Comparison of ENCODE assay signal across 10 cellular contexts in the genomic region with DNA sequence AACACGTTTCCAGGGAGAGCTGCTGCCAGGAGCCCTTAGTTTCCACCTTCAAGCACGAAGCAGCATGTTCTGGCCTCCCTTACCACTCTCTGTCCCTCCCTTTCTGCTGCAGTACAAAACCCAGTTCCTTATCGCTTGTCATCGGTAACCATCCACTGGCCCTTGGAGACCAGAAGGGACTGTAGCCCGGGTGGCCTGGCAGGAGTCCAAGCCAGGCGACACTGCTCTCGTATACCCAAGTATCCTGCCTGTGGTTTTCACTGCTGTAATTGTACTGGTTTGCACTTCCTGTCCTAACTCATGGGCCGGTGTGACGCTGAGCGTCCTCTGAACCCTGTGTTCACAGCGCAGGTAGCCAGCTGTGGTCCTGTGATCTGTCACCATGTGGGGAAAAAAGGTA.
DNase-seq lines count a peak whose midpoint lies in the region; ATAC-seq and TF ChIP-seq lines count a peak whose summit lies in the region.
"Had no signal": no experiment of that assay in that cellular context is flagged by ENCODE, and none has a peak within 500 bp of the region (broad histone marks: within the 10 kb centered on the region; RNA-seq: fewer than 3 reads in every experiment).

No MANE protein-coding gene starts in this region.

- H3K4me1 Mint-ChIP-seq in Caco-2 (ENCODE audit: low read depth, unreplicated experiment), result no peaks in the 10 kb centered on the region

- no peaks in the 10 kb centered on the region for H3K9me3 ChIP-seq in Caco-2
- H3K9me3 ChIP-seq in hepatocyte (ENCODE audit: low read depth), result no peaks in the 10 kb centered on the region

- H3K4me3 Mint-ChIP-seq in Caco-2 (ENCODE audit: unreplicated experiment), result no peak overlapping the region

- POLR2A ChIA-PET in Caco-2 (lab: Charles Lee), result interaction anchor here (0.5 kb wide), 1 partner anchor 589 kb away, joined by 3 read pairs; no protein-coding TSS in a partner anchor

- H3K9me2 ChIP-seq in hepatocyte (replicated peaks; ENCODE audit: insufficient read depth), result no peaks in the 10 kb centered on the region

- ATAC-seq in GM21447 (IDR thresholded peaks at IDR 0.05; ENCODE audit: unreplicated experiment), result peak; percentile 79

- no peaks in the 10 kb centered on the region for H3K36me3 Mint-ChIP-seq in Caco-2 (ENCODE audit: insufficient read depth, unreplicated experiment)

- CTCF ChIA-PET in Caco-2 (lab: Charles Lee), result no interaction called here

- BruUV-seq in Caco-2 (replicated peaks; lab: Mats Ljungman, UMichigan), result no TSS peak

- no peak overlapping the region for H3K27ac Mint-ChIP-seq in Caco-2 (ENCODE audit: unreplicated experiment)

- H3K4me1 ChIP-seq in Caco-2 (no peaks in the 10 kb centered on the region), hepatocyte (ENCODE audit: insufficient read depth) (no peaks in the 10 kb centered on the region)

- no peaks in the 10 kb centered on the region for H4K20me1 ChIP-seq in hepatocyte (ENCODE audit: insufficient read depth, poor library complexity, severe bottlenecking)

- no peaks in the 10 kb centered on the region; the same call in 1 of the 2 replicates for H3K27me3 ChIP-seq in Caco-2 (replicated peaks; ENCODE audit: control insufficient read depth, insufficient read depth, low read length)
- H3K27me3 ChIP-seq in hepatocyte, result no peaks in the 10 kb centered on the region

- no peaks in the 10 kb centered on the region for H3K9me3 Mint-ChIP-seq in Caco-2 (ENCODE audit: unreplicated experiment)

- no peak overlapping the region for H3K4me2 ChIP-seq in hepatocyte

- peaks cover 31% of the 10 kb centered on the region for H3K27me3 Mint-ChIP-seq in Caco-2 (ENCODE audit: insufficient read depth, unreplicated experiment)

- DNase-seq in GM12865 (ENCODE audit: low read depth), result peak; percentile 20
- peak; percentile 7 to 28 for DNase-seq in SHP77 (lab: John Stamatoyannopoulos, UW)
- DNase-seq in mucosa of gallbladder (ENCODE audit: low spot score), result peak; percentile 11
- DNase-seq in Caco-2, result no peak
- no peak for DNase-seq in AML-193 (lab: John Stamatoyannopoulos, UW)
- DNase-seq in activated naive CD4-positive, alpha-beta T cell (lab: John Stamatoyannopoulos, UW), result no peak
- no peak for DNase-seq in hepatocyte (ENCODE audit: low spot score)

- 85% methylated on average over 11 of the region's 11 CpGs for WGBS in hepatocyte (ENCODE audit: low lambda C conversion rate, missing lambda C conversion rate)

- no peak overlapping the region for H3K4me3 ChIP-seq in GM12865 (ENCODE audit: low read depth, low read length)
- H3K4me3 ChIP-seq in Caco-2 (ENCODE audit: low read depth, low read length), result no peak overlapping the region
- H3K4me3 ChIP-seq in hepatocyte, result no peak overlapping the region
- H3K4me3 ChIP-seq: coronary artery had no signal

- no peak overlapping the region for H3K27ac ChIP-seq in hepatocyte
- H3K27ac ChIP-seq: coronary artery, VCaP had no signal

- H3K79me2 ChIP-seq in hepatocyte, result no peaks in the 10 kb centered on the region

- no peaks in the 10 kb centered on the region for H3K36me3 ChIP-seq in Caco-2 (ENCODE audit: control insufficient read depth, insufficient read depth, low read length)
- no peaks in the 10 kb centered on the region for H3K36me3 ChIP-seq in hepatocyte (replicated peaks; ENCODE audit: insufficient read depth, low read depth)

- H2AFZ ChIP-seq in hepatocyte, result no peak overlapping the region

- intact Hi-C loops in Caco-2 (cut with micrococcal nuclease; ENCODE audit: unreplicated experiment), result no loop called here

- no peak for TF ChIP-seq CTCF in GM12865 (IDR thresholded peaks at IDR 0.05; ENCODE audit: insufficient read depth, low read depth, low read length, missing control alignments)
- TF ChIP-seq CTCF in Caco-2 (IDR thresholded peaks at IDR 0.05; ENCODE audit: insufficient read depth in 1 of 2, low read depth in 1 of 2, low read length in 1 of 2, severe bottlenecking in 1 of 2, unreplicated experiment in 1 of 2), result no peak
- TF ChIP-seq CTCF in hepatocyte (IDR thresholded peaks at IDR 0.05; ENCODE audit: poor library complexity), result no peak

Comparison
In these comparisons a context has a peak if more than half of its experiments do, and no peak if none do; other contexts are left out.
1. DNase-seq: peak in GM12865 (single experiment), SHP77 (2 of 2) and mucosa of gallbladder (single experiment); none in Caco-2 (0 of 2), AML-193 (0 of 2), activated naive CD4-positive, alpha-beta T cell (0 of 4) and hepatocyte (single experiment).